In genomic region chr22:23966568-23966967, GRCh38 we compare ENCODE assay signal across 8 cellular contexts. TPM values are rescaled to one million over a fixed set of nuclear protein-coding genes. Genes with fewer than 3 reads are reported as not detected.
A peak's percentile ranks its signal among the peaks of the same experiment; 100 is the strongest.
DNase-seq lines count a peak whose midpoint lies in the region; ATAC-seq, FAIRE-seq and TF ChIP-seq lines count a peak whose summit lies in the region.
"Not testable (repeated sequence)": the region's sequence is repeated elsewhere in the genome, so short reads cannot be mapped to it uniquely, and the experiment has no call there.

Gene DDTL (plus strand): TSS chr22:23966888. CDS start chr22:23966915, 27 bp downstream.

- not testable (repeated sequence) for H2AFZ ChIP-seq in keratinocyte (ENCODE audit: control insufficient read depth, low read length)

- H3K79me2 ChIP-seq in keratinocyte (ENCODE audit: control insufficient read depth, insufficient read depth, low read length), result peaks cover 25% of the 10 kb centered on the region

- not testable (repeated sequence) for H3K9me1 ChIP-seq in keratinocyte (ENCODE audit: control insufficient read depth, extremely low read depth, insufficient read depth, low read length)

- FAIRE-seq in keratinocyte (lab: Jason Lieb, UNC), result peak; percentile 93

- H3K9ac ChIP-seq in keratinocyte (ENCODE audit: control insufficient read depth, extremely low read depth, insufficient read depth, low read length), result not testable (repeated sequence)

- not testable (repeated sequence) for H3K27me3 ChIP-seq in keratinocyte (ENCODE audit: control insufficient read depth, extremely low read depth, insufficient read depth, low read length)

- not testable (repeated sequence) for H3K4me2 ChIP-seq in keratinocyte (ENCODE audit: control insufficient read depth, extremely low read depth, insufficient read depth, low read depth, low read length)

- H3K9me3 Mint-ChIP-seq in activated naive CD8-positive, alpha-beta T cell treated with anti-CD3 and anti-CD28 coated beads, Interleukin-2, amount 50 U/mL, for 24 hours, result not testable (repeated sequence)

- not testable (repeated sequence) for H3K27ac ChIP-seq in keratinocyte (ENCODE audit: control insufficient read depth, insufficient read depth, low read length)

- H3K27me3 Mint-ChIP-seq in activated naive CD8-positive, alpha-beta T cell treated with anti-CD3 and anti-CD28 coated beads, Interleukin-2, amount 50 U/mL, for 24 hours, result not testable (repeated sequence)

- not testable (repeated sequence) for H3K4me3 ChIP-seq in keratinocyte (ENCODE audit: control insufficient read depth in 2 of 3, extremely low read depth in 1 of 3, insufficient read depth in 2 of 3, low read depth in 1 of 3, low read length in 3 of 3)

- peaks cover 17% of the 10 kb centered on the region for H3K4me1 Mint-ChIP-seq in activated naive CD8-positive, alpha-beta T cell treated with anti-CD3 and anti-CD28 coated beads, Interleukin-2, amount 50 U/mL, for 24 hours

- not testable (repeated sequence) for DNase-seq in activated naive CD8-positive, alpha-beta T cell treated with anti-CD3 and anti-CD28 coated beads, Interleukin-2, amount 50 U/mL, for 24 hours; keratinocyte (ENCODE audit: low read depth, low spot score); stimulated activated naive CD8-positive, alpha-beta T cell treated with anti-CD3 and anti-CD28 coated beads, Interleukin-15, Interleukin-2, amounts not matched to agents 100 U/mL and 50 U/mL, for 24 hours

- H4K20me1 ChIP-seq in keratinocyte (ENCODE audit: control insufficient read depth, extremely low read depth, insufficient read depth, low read length), result not testable (repeated sequence)

- peak; percentile 86 for ATAC-seq in GM18517 (IDR thresholded peaks at IDR 0.05; ENCODE audit: unreplicated experiment)
- peak; percentile 92 for ATAC-seq in GM19455 (IDR thresholded peaks at IDR 0.05; ENCODE audit: unreplicated experiment)
- peak; percentile 82 for ATAC-seq in HG02571 (IDR thresholded peaks at IDR 0.05; ENCODE audit: unreplicated experiment)
- peak; percentile 88 for ATAC-seq in HG03066 (IDR thresholded peaks at IDR 0.05; ENCODE audit: low read depth, unreplicated experiment)
- peak; percentile 94 for ATAC-seq in HG03571 (IDR thresholded peaks at IDR 0.05; ENCODE audit: unreplicated experiment)
- peak; percentile 96 for ATAC-seq in activated naive CD8-positive, alpha-beta T cell treated with anti-CD3 and anti-CD28 coated beads, Interleukin-2, amount 50 U/mL, for 24 hours
- ATAC-seq in stimulated activated naive CD8-positive, alpha-beta T cell treated with anti-CD3 and anti-CD28 coated beads, Interleukin-15, Interleukin-2, amounts not matched to agents 100 U/mL and 50 U/mL, for 24 hours, result peak; percentile 98

- not testable (repeated sequence) for H3K27ac Mint-ChIP-seq in activated naive CD8-positive, alpha-beta T cell treated with anti-CD3 and anti-CD28 coated beads, Interleukin-2, amount 50 U/mL, for 24 hours

- H3K36me3 Mint-ChIP-seq in activated naive CD8-positive, alpha-beta T cell treated with anti-CD3 and anti-CD28 coated beads, Interleukin-2, amount 50 U/mL, for 24 hours (ENCODE audit: low read depth), result peaks cover 19% of the 10 kb centered on the region

- dilution Hi-C loops in keratinocyte (cut with MboI; ENCODE audit: extremely low pct_ligation_motif_present, low sequenced_read_pairs), result not testable (repeated sequence)

- not testable (repeated sequence) for H3K9me3 ChIP-seq in keratinocyte (ENCODE audit: control insufficient read depth, low read depth, low read length)

- H3K4me3 Mint-ChIP-seq in activated naive CD8-positive, alpha-beta T cell treated with anti-CD3 and anti-CD28 coated beads, Interleukin-2, amount 50 U/mL, for 24 hours, result not testable (repeated sequence)

- H3K36me3 ChIP-seq in keratinocyte (ENCODE audit: control insufficient read depth in 2 of 2, extremely low read depth in 1 of 2, insufficient read depth in 2 of 2, low read length in 2 of 2), result peaks cover 14 to 18% of the 10 kb centered on the region in 2 experiments

- not testable (repeated sequence) for H3K4me1 ChIP-seq in keratinocyte (ENCODE audit: control insufficient read depth, extremely low read depth, insufficient read depth, low read length)

- not testable (repeated sequence) for TF ChIP-seq CTCF in keratinocyte (optimal IDR thresholded peaks at IDR 0.05 in 1 of 3, IDR thresholded peaks at IDR 0.05 in 1 of 3, conservative IDR thresholded peaks at IDR 0.05 in 1 of 3; ENCODE audit: extremely low read depth in 1 of 3, insufficient read depth in 2 of 3, low read length in 3 of 3)

RNA-seq across cellular contexts. Expression of gene DDTL, which starts in this region (rescaled TPM):
- polyA plus RNA-seq in keratinocyte, result 0.63 to 1.0 TPM (median 0.72 TPM) in 3 replicates
- polyA plus RNA-seq in keratinocyte (2011; ENCODE audit: low read depth), result 0.25 TPM
- polyA plus RNA-seq in keratinocyte (2011; cell fraction: cytosol; rRNA removed), result 0.62 and 0.66 TPM in 2 replicates
- 1.6 and 2.0 TPM in 2 replicates for polyA plus RNA-seq in keratinocyte (2011; cell fraction: nucleus; rRNA removed)
- 1.5 and 2.6 TPM in 2 replicates for polyA plus RNA-seq in keratinocyte (2012; ENCODE audit: low replicate concordance)
- 0.89 to 3.1 TPM in 2 of 3 replicates, not detected in the other for polyA minus RNA-seq in keratinocyte
- polyA minus RNA-seq in keratinocyte (2011; cell fraction: cytosol; rRNA and poly(A)+ RNA removed), result not detected
- 1.2 and 1.4 TPM in 2 replicates for polyA minus RNA-seq in keratinocyte (2011; cell fraction: nucleus; rRNA and poly(A)+ RNA removed)
